In genomic region chr14:57533214-57533613, GRCh38 we compare ENCODE assay signal across 3 cellular contexts.
TF ChIP-seq lines count a peak whose summit lies in the region.

No MANE protein-coding gene starts in this region.

TF ChIP-seq in SK-N-SH, 30 proteins besides CTCF, POLR2A, EP300 and RAD21 (continued from another document):
- no peak for TF ChIP-seq IRF3 (IDR thresholded peaks at IDR 0.05; ENCODE audit: low read depth, low read length)
- TF ChIP-seq SIN3A (IDR thresholded peaks at IDR 0.05; ENCODE audit: borderline replicate concordance, low read depth, low read length) = no peak
- TF ChIP-seq JUND (IDR thresholded peaks at IDR 0.05) = no peak
- TF ChIP-seq, protein P1, sequence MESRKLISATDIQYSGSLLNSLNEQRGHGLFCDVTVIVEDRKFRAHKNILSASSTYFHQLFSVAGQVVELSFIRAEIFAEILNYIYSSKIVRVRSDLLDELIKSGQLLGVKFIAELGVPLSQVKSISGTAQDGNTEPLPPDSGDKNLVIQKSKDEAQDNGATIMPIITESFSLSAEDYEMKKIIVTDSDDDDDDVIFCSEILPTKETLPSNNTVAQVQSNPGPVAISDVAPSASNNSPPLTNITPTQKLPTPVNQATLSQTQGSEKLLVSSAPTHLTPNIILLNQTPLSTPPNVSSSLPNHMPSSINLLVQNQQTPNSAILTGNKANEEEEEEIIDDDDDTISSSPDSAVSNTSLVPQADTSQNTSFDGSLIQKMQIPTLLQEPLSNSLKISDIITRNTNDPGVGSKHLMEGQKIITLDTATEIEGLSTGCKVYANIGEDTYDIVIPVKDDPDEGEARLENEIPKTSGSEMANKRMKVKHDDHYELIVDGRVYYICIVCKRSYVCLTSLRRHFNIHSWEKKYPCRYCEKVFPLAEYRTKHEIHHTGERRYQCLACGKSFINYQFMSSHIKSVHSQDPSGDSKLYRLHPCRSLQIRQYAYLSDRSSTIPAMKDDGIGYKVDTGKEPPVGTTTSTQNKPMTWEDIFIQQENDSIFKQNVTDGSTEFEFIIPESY (IDR thresholded peaks at IDR 0.05; ENCODE audit: borderline replicate concordance, low read depth) = no peak
- no peak for TF ChIP-seq FOXM1 (IDR thresholded peaks at IDR 0.05; ENCODE audit: low read depth)
- no peak for TF ChIP-seq RCOR1 (IDR thresholded peaks at IDR 0.05; ENCODE audit: low read length)
- TF ChIP-seq TCF12 (IDR thresholded peaks at IDR 0.05) = no peak
- TF ChIP-seq NRF1 (IDR thresholded peaks at IDR 0.05; ENCODE audit: low read depth, low read length) = no peak
- no peak for TF ChIP-seq EZH2phosphoT487 (IDR thresholded peaks at IDR 0.05; ENCODE audit: borderline replicate concordance, low read depth)
- TF ChIP-seq, protein P2, sequence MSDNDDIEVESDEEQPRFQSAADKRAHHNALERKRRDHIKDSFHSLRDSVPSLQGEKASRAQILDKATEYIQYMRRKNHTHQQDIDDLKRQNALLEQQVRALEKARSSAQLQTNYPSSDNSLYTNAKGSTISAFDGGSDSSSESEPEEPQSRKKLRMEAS (IDR thresholded peaks at IDR 0.05; ENCODE audit: low read depth) = no peak
- TF ChIP-seq, protein P3, sequence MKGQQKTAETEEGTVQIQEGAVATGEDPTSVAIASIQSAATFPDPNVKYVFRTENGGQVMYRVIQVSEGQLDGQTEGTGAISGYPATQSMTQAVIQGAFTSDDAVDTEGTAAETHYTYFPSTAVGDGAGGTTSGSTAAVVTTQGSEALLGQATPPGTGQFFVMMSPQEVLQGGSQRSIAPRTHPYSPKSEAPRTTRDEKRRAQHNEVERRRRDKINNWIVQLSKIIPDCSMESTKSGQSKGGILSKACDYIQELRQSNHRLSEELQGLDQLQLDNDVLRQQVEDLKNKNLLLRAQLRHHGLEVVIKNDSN (IDR thresholded peaks at IDR 0.05; ENCODE audit: borderline replicate concordance, low read depth) = no peak
- no peak for TF ChIP-seq SMC3 (IDR thresholded peaks at IDR 0.05; ENCODE audit: low read depth, low read length)
- no peak for TF ChIP-seq POLR2AphosphoS5 (IDR thresholded peaks at IDR 0.05; ENCODE audit: low read depth, low read length)
- no peak for TF ChIP-seq MEF2A (IDR thresholded peaks at IDR 0.05; ENCODE audit: borderline replicate concordance, low read depth)
- TF ChIP-seq TEAD4 (IDR thresholded peaks at IDR 0.05; ENCODE audit: borderline replicate concordance, insufficient read depth) = no peak
- TF ChIP-seq TAF1 (IDR thresholded peaks at IDR 0.05; ENCODE audit: borderline replicate concordance, low read depth, low read length) = no peak
- TF ChIP-seq NFIC (IDR thresholded peaks at IDR 0.05; ENCODE audit: borderline replicate concordance) = no peak
- TF ChIP-seq FOXJ3 (CRISPR knock-in tag; IDR thresholded peaks at IDR 0.05) = no peak

TF ChIP-seq in SK-N-SH treated with all-trans-retinoic acid at 6 μM for 48 hours, 23 proteins besides CTCF, POLR2A, EP300 and RAD21 (continued from another document):
- TF ChIP-seq, protein P4, sequence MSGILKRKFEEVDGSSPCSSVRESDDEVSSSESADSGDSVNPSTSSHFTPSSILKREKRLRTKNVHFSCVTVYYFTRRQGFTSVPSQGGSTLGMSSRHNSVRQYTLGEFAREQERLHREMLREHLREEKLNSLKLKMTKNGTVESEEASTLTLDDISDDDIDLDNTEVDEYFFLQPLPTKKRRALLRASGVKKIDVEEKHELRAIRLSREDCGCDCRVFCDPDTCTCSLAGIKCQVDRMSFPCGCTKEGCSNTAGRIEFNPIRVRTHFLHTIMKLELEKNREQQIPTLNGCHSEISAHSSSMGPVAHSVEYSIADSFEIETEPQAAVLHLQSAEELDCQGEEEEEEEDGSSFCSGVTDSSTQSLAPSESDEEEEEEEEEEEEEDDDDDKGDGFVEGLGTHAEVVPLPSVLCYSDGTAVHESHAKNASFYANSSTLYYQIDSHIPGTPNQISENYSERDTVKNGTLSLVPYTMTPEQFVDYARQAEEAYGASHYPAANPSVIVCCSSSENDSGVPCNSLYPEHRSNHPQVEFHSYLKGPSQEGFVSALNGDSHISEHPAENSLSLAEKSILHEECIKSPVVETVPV (CRISPR knock-in tag; IDR thresholded peaks at IDR 0.05) = no peak
- no peak for TF ChIP-seq ZNF70 (CRISPR knock-in tag; IDR thresholded peaks at IDR 0.05)
TF ChIP-seq in SK-N-SH treated with all-trans-retinoic acid at 6 μM for 48 hours: peak in this region for 0.

TF ChIP-seq in WTC11, 78 proteins besides CTCF, POLR2A, EP300 and RAD21 (continued from another document):
- TF ChIP-seq, protein P5, sequence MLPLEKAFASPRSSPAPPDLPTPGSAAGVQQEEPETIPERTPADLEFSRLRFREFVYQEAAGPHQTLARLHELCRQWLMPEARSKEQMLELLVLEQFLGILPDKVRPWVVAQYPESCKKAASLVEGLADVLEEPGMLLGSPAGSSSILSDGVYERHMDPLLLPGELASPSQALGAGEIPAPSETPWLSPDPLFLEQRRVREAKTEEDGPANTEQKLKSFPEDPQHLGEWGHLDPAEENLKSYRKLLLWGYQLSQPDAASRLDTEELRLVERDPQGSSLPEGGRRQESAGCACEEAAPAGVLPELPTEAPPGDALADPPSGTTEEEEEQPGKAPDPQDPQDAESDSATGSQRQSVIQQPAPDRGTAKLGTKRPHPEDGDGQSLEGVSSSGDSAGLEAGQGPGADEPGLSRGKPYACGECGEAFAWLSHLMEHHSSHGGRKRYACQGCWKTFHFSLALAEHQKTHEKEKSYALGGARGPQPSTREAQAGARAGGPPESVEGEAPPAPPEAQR (CRISPR knock-in tag; IDR thresholded peaks at IDR 0.05) = no peak
- TF ChIP-seq, protein P6, sequence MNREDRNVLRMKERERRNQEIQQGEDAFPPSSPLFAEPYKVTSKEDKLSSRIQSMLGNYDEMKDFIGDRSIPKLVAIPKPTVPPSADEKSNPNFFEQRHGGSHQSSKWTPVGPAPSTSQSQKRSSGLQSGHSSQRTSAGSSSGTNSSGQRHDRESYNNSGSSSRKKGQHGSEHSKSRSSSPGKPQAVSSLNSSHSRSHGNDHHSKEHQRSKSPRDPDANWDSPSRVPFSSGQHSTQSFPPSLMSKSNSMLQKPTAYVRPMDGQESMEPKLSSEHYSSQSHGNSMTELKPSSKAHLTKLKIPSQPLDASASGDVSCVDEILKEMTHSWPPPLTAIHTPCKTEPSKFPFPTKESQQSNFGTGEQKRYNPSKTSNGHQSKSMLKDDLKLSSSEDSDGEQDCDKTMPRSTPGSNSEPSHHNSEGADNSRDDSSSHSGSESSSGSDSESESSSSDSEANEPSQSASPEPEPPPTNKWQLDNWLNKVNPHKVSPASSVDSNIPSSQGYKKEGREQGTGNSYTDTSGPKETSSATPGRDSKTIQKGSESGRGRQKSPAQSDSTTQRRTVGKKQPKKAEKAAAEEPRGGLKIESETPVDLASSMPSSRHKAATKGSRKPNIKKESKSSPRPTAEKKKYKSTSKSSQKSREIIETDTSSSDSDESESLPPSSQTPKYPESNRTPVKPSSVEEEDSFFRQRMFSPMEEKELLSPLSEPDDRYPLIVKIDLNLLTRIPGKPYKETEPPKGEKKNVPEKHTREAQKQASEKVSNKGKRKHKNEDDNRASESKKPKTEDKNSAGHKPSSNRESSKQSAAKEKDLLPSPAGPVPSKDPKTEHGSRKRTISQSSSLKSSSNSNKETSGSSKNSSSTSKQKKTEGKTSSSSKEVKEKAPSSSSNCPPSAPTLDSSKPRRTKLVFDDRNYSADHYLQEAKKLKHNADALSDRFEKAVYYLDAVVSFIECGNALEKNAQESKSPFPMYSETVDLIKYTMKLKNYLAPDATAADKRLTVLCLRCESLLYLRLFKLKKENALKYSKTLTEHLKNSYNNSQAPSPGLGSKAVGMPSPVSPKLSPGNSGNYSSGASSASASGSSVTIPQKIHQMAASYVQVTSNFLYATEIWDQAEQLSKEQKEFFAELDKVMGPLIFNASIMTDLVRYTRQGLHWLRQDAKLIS (CRISPR knock-in tag; IDR thresholded peaks at IDR 0.05; ENCODE audit: borderline replicate concordance) = no peak
- TF ChIP-seq USF2 (CRISPR knock-in tag; IDR thresholded peaks at IDR 0.05) (no peak), TEAD1 (CRISPR knock-in tag; IDR thresholded peaks at IDR 0.05) (no peak), NR1H2 (CRISPR knock-in tag; IDR thresholded peaks at IDR 0.05) (no peak), STAT6 (CRISPR knock-in tag; conservative IDR thresholded peaks at IDR 0.05; ENCODE audit: low read depth) (no peak), NFATC4 (CRISPR knock-in tag; IDR thresholded peaks at IDR 0.05) (no peak), ZBTB21 (CRISPR knock-in tag; IDR thresholded peaks at IDR 0.05; ENCODE audit: borderline replicate concordance) (no peak), PREB (CRISPR knock-in tag; IDR thresholded peaks at IDR 0.05; ENCODE audit: borderline replicate concordance) (no peak), ETV6 (CRISPR knock-in tag; IDR thresholded peaks at IDR 0.05) (no peak), NFYB (CRISPR knock-in tag; conservative IDR thresholded peaks at IDR 0.05; ENCODE audit: low read depth) (no peak), ZNF138 (CRISPR knock-in tag; conservative IDR thresholded peaks at IDR 0.05) (no peak), TCF7 (CRISPR knock-in tag; IDR thresholded peaks at IDR 0.05; ENCODE audit: low read depth) (no peak), ZNF232 (CRISPR knock-in tag; IDR thresholded peaks at IDR 0.05) (no peak)
- TF ChIP-seq, protein P7, sequence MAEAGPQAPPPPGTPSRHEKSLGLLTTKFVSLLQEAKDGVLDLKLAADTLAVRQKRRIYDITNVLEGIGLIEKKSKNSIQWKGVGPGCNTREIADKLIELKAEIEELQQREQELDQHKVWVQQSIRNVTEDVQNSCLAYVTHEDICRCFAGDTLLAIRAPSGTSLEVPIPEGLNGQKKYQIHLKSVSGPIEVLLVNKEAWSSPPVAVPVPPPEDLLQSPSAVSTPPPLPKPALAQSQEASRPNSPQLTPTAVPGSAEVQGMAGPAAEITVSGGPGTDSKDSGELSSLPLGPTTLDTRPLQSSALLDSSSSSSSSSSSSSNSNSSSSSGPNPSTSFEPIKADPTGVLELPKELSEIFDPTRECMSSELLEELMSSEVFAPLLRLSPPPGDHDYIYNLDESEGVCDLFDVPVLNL (CRISPR knock-in tag; IDR thresholded peaks at IDR 0.05; ENCODE audit: borderline replicate concordance, low read depth) = no peak
- TF ChIP-seq, protein P8, sequence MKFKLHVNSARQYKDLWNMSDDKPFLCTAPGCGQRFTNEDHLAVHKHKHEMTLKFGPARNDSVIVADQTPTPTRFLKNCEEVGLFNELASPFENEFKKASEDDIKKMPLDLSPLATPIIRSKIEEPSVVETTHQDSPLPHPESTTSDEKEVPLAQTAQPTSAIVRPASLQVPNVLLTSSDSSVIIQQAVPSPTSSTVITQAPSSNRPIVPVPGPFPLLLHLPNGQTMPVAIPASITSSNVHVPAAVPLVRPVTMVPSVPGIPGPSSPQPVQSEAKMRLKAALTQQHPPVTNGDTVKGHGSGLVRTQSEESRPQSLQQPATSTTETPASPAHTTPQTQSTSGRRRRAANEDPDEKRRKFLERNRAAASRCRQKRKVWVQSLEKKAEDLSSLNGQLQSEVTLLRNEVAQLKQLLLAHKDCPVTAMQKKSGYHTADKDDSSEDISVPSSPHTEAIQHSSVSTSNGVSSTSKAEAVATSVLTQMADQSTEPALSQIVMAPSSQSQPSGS (CRISPR knock-in tag; IDR thresholded peaks at IDR 0.05; ENCODE audit: borderline replicate concordance, low read depth) = no peak
- TF ChIP-seq, protein P9, sequence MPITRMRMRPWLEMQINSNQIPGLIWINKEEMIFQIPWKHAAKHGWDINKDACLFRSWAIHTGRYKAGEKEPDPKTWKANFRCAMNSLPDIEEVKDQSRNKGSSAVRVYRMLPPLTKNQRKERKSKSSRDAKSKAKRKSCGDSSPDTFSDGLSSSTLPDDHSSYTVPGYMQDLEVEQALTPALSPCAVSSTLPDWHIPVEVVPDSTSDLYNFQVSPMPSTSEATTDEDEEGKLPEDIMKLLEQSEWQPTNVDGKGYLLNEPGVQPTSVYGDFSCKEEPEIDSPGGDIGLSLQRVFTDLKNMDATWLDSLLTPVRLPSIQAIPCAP (CRISPR knock-in tag; IDR thresholded peaks at IDR 0.05) = no peak
